In the genomic region with DNA sequence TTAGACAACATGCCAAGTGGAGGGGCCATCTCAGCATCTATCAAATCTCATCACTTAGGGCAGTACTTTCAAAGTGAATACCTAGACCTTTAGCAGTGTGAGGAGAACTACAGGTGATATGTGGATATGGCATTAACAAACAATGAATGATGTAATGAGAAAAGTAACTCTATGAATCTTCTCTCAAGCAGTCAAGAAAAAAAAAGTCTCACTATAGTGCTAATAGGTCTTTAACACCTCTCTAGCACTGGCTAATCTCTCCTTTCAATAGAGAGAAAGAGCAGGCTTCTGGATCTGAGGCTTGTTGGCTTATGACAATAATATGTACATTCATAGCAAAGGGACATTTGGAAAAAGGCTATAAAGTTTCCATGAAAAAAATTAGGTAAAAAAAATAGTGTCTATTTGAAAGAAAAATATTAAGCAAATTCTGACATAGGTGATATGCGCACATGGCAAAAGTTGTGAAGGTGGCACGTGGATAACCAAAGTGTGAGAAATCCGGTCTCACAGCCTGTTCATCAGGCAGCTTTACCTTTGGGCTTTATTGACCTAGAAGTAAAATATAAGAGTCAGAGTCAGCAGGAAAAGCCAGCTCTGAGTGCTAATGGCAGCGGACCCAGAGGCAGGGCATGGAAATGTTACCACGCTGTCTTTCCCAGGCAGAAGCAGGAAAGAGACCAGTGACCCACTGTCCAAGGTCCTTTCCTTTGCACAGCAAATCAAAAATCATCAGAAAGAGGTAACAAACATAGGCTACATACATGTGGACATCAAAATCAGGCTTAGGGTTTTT, we compare ENCODE assay signal across 18 cellular contexts.
A peak's percentile ranks its signal among the peaks of the same experiment; 100 is the strongest.
DNase-seq lines count a peak whose midpoint lies in the region; ATAC-seq, FAIRE-seq and TF ChIP-seq lines count a peak whose summit lies in the region.
"Had no signal": no experiment of that assay in that cellular context is flagged by ENCODE, and none has a peak within 500 bp of the region (broad histone marks: within the 10 kb centered on the region; RNA-seq: fewer than 3 reads in every experiment).

No MANE protein-coding gene starts in this region.

- no peaks in the 10 kb centered on the region for H3K27me3 ChIP-seq in left ventricle myocardium inferior (ENCODE audit: low read depth)
- H3K27me3 ChIP-seq: esophagus muscularis mucosa had no signal

- H3K9me3 Mint-ChIP-seq in WTC11 (no peaks in the 10 kb centered on the region), nephron progenitor cell (no peaks in the 10 kb centered on the region), HFFc6 (peaks cover 3% of the 10 kb centered on the region; the same call in 1 of the 2 replicates)
- H3K9me3 Mint-ChIP-seq: activated naive CD4-positive, alpha-beta T cell treated with anti-CD3 and anti-CD28 coated beads, Interleukin-2, amount 50 U/mL, for 24 hours had no signal

- H3K4me3 Mint-ChIP-seq in WTC11 (no peak overlapping the region), nephron progenitor cell (no peak overlapping the region), HFFc6 (no peak overlapping the region)
- H3K4me3 Mint-ChIP-seq: activated naive CD4-positive, alpha-beta T cell treated with anti-CD3 and anti-CD28 coated beads, Interleukin-2, amount 50 U/mL, for 24 hours; T-helper 17 cell had no signal

- POLR2A ChIA-PET in HEK293 (lab: Yijun Ruan, JAX) (interaction anchor here (2.8 kb wide), 1 partner anchor 12 kb away, joined by 14 read pairs; no protein-coding TSS in a partner anchor), WTC11 (lab: Charles Lee) (no interaction called here)

- intact Hi-C loops in left ventricle myocardium inferior (cut with micrococcal nuclease), result no loop called here
- intact Hi-C loops in kidney (cut with DNase I), result no loop called here

- H3K9me3 ChIP-seq in HEK293 (ENCODE audit: control insufficient read depth, insufficient read depth, low read depth, low read length) (no peaks in the 10 kb centered on the region), left ventricle myocardium inferior (replicated peaks) (no peaks in the 10 kb centered on the region), kidney (ENCODE audit: control insufficient read depth in 1 of 2, low read length in 2 of 2) (no peaks in the 10 kb centered on the region)
- H3K9me3 ChIP-seq: esophagus muscularis mucosa had no signal

- H3K36me3 ChIP-seq in HEK293 (ENCODE audit: control insufficient read depth in 2 of 2, insufficient read depth in 1 of 2, low read length in 2 of 2), result no peaks in the 10 kb centered on the region
- no peaks in the 10 kb centered on the region for H3K36me3 ChIP-seq in left ventricle myocardium inferior
- H3K36me3 ChIP-seq in kidney (ENCODE audit: control insufficient read depth in 1 of 2, insufficient read depth in 2 of 2, low read length in 2 of 2), result no peaks in the 10 kb centered on the region
- H3K36me3 ChIP-seq: esophagus muscularis mucosa had no signal

- no peaks in the 10 kb centered on the region for H3K27me3 Mint-ChIP-seq in WTC11 (ENCODE audit: low read depth)
- H3K27me3 Mint-ChIP-seq in nephron progenitor cell (ENCODE audit: low read depth, poor library complexity), result no peaks in the 10 kb centered on the region
- peaks cover 4% of the 10 kb centered on the region; the same call in 1 of the 2 replicates for H3K27me3 Mint-ChIP-seq in HFFc6 (ENCODE audit: insufficient read depth)

- H3K4me1 Mint-ChIP-seq in WTC11, result peaks cover 86% of the 10 kb centered on the region
- H3K4me1 Mint-ChIP-seq in nephron progenitor cell, result peaks cover 61% of the 10 kb centered on the region
- peaks cover 16% of the 10 kb centered on the region for H3K4me1 Mint-ChIP-seq in HFFc6 (ENCODE audit: low read depth)
- H3K4me1 Mint-ChIP-seq: activated naive CD4-positive, alpha-beta T cell treated with anti-CD3 and anti-CD28 coated beads, Interleukin-2, amount 50 U/mL, for 24 hours had no signal

- H3K9ac ChIP-seq in kidney (ENCODE audit: low read length in 2 of 2), result no peak overlapping the region

- peaks cover 19% of the 10 kb centered on the region for H3K4me1 ChIP-seq in HEK293 (ENCODE audit: control insufficient read depth, insufficient read depth, low read length)
- peaks cover 70% of the 10 kb centered on the region for H3K4me1 ChIP-seq in left ventricle myocardium inferior
- H3K4me1 ChIP-seq in kidney (ENCODE audit: control insufficient read depth in 1 of 2, insufficient read depth in 1 of 2, low read depth in 1 of 2, low read length in 2 of 2), result peaks cover 10% of the 10 kb centered on the region in 2 donors

- no peak for FAIRE-seq in kidney (lab: Jason Lieb, UNC)

- H3K27ac Mint-ChIP-seq in WTC11, result peak overlapping the region; percentile 43; the same call in 1 of the 2 replicates
- H3K27ac Mint-ChIP-seq in nephron progenitor cell, result peak overlapping the region; percentile 57
- no peak overlapping the region for H3K27ac Mint-ChIP-seq in HFFc6
- H3K27ac Mint-ChIP-seq: activated naive CD4-positive, alpha-beta T cell treated with anti-CD3 and anti-CD28 coated beads, Interleukin-2, amount 50 U/mL, for 24 hours; T-helper 17 cell had no signal

- CTCF ChIA-PET in HEK293 (lab: Yijun Ruan, JAX), result interaction anchor here (0.6 kb wide), 3 partner anchors 27 to 154 kb away, joined by 3 to 4 read pairs (median 3); no protein-coding TSS in a partner anchor
- CTCF ChIA-PET in WTC11 (lab: Charles Lee), result no interaction called here

- no peak for TF ChIP-seq CTCF in HEK293 (tag by site-specific recombination; IDR thresholded peaks at IDR 0.05)
- TF ChIP-seq CTCF in WTC11 (IDR thresholded peaks at IDR 0.05), result no peak
- no peak for TF ChIP-seq CTCF in left ventricle myocardium inferior (IDR thresholded peaks at IDR 0.05; ENCODE audit: borderline replicate concordance)
- no peak for TF ChIP-seq CTCF in nephron progenitor cell (IDR thresholded peaks at IDR 0.05)
- no peak for TF ChIP-seq CTCF in kidney (IDR thresholded peaks at IDR 0.05; ENCODE audit: borderline replicate concordance, extremely low read depth, insufficient read depth)
- no peak for TF ChIP-seq CTCF in HFFc6 (IDR thresholded peaks at IDR 0.05)

- ATAC-seq in WTC11, result no peak
- ATAC-seq: activated CD4-positive, CD25-positive, alpha-beta regulatory T cell treated with anti-CD3 and anti-CD28 coated beads, Interleukin-2, amount 50 U/mL, for 24 hours; T-helper 17 cell had no signal

- H3K36me3 Mint-ChIP-seq in WTC11, result no peaks in the 10 kb centered on the region
- no peaks in the 10 kb centered on the region for H3K36me3 Mint-ChIP-seq in nephron progenitor cell (ENCODE audit: low read depth)
- H3K36me3 Mint-ChIP-seq in HFFc6 (ENCODE audit: low read depth), result no peaks in the 10 kb centered on the region
- H3K36me3 Mint-ChIP-seq: activated naive CD4-positive, alpha-beta T cell treated with anti-CD3 and anti-CD28 coated beads, Interleukin-2, amount 50 U/mL, for 24 hours had no signal

- DNase-seq in WTC11 (ENCODE audit: low spot score) (no peak), left ventricle myocardium inferior (no peak), nephron progenitor cell (no peak), kidney (no peak), HFFc6 (no peak), COLO668 (lab: John Stamatoyannopoulos, UW; ENCODE audit: unreplicated experiment) (no peak)
- no peak for DNase-seq in NK-92 treated with Interleukin-12 subunit alpha and Interleukin-12 subunit beta, amount 100 ng/mL, for 24 hours (lab: John Stamatoyannopoulos, UW)
- DNase-seq: head of caudate nucleus; NCI-H1694; NCI-H524 treated with DMSO at 0.1 percent for 48 hours; RPMI8226; stimulated activated CD4-positive, alpha-beta T cell treated with anti-CD3 and anti-CD28 coated beads, Interleukin-12 subunit alpha, Interleukin-12 subunit beta, amount 100 ng/mL, for 4 hours; T-helper 17 cell had no signal

- H3K27ac ChIP-seq in HEK293 (ENCODE audit: extremely low read depth, low read depth, low read length) (no peak overlapping the region), left ventricle myocardium inferior (replicated peaks) (peak overlapping the region; percentile 51), kidney (ENCODE audit: low read depth in 2 of 2, low read length in 2 of 2) (no peak overlapping the region)
- H3K27ac ChIP-seq: esophagus muscularis mucosa had no signal

- H3K4me3 ChIP-seq in HEK293 (ENCODE audit: low read depth, low read length), result no peak overlapping the region
- no peak overlapping the region for H3K4me3 ChIP-seq in left ventricle myocardium inferior
- H3K4me3 ChIP-seq in kidney (ENCODE audit: low read length in 2 of 2), result no peak overlapping the region
- H3K4me3 ChIP-seq: esophagus muscularis mucosa, lung had no signal

TF ChIP-seq in HEK293, 187 proteins besides CTCF, POLR2A, EP300 and RAD21 (continues in another document):
- TF ChIP-seq, protein P1, sequence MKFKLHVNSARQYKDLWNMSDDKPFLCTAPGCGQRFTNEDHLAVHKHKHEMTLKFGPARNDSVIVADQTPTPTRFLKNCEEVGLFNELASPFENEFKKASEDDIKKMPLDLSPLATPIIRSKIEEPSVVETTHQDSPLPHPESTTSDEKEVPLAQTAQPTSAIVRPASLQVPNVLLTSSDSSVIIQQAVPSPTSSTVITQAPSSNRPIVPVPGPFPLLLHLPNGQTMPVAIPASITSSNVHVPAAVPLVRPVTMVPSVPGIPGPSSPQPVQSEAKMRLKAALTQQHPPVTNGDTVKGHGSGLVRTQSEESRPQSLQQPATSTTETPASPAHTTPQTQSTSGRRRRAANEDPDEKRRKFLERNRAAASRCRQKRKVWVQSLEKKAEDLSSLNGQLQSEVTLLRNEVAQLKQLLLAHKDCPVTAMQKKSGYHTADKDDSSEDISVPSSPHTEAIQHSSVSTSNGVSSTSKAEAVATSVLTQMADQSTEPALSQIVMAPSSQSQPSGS (tag by site-specific recombination; IDR thresholded peaks at IDR 0.05; ENCODE audit: low read depth), result peak; percentile 38; the same call in 1 of the 2 replicates

TF ChIP-seq in WTC11, 78 proteins besides CTCF, POLR2A, EP300 and RAD21 (continues in another document):
- TF ChIP-seq, protein P2, sequence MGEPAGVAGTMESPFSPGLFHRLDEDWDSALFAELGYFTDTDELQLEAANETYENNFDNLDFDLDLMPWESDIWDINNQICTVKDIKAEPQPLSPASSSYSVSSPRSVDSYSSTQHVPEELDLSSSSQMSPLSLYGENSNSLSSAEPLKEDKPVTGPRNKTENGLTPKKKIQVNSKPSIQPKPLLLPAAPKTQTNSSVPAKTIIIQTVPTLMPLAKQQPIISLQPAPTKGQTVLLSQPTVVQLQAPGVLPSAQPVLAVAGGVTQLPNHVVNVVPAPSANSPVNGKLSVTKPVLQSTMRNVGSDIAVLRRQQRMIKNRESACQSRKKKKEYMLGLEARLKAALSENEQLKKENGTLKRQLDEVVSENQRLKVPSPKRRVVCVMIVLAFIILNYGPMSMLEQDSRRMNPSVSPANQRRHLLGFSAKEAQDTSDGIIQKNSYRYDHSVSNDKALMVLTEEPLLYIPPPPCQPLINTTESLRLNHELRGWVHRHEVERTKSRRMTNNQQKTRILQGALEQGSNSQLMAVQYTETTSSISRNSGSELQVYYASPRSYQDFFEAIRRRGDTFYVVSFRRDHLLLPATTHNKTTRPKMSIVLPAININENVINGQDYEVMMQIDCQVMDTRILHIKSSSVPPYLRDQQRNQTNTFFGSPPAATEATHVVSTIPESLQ (CRISPR knock-in tag; IDR thresholded peaks at IDR 0.05), result no peak
